Comparison of ENCODE assay signal across 8 cellular contexts in genomic region chr6:145028144-145028818, GRCh38.
A peak's percentile ranks its signal among the peaks of the same experiment; 100 is the strongest.
DNase-seq lines count a peak whose midpoint lies in the region; ATAC-seq, FAIRE-seq and TF ChIP-seq lines count a peak whose summit lies in the region.

No MANE protein-coding gene starts in this region.

- WGBS in aorta, 2 donors, result 34 to 38% methylated on average over 4 of the region's 4 CpGs

- ATAC-seq in HG02610 (IDR thresholded peaks at IDR 0.05; ENCODE audit: unreplicated experiment) (peak; percentile 72), aorta (ENCODE audit: low FRiP score) (no peak)

- no peak overlapping the region for H3K27ac Mint-ChIP-seq in astrocyte (ENCODE audit: unreplicated experiment)
- H3K27ac Mint-ChIP-seq in activated T-helper 1 cell treated with anti-CD3 and anti-CD28 coated beads, Interleukin-12 subunit alpha, Interleukin-12 subunit beta, Interleukin-2, Interleukin-4 antibody, amounts not matched to agents 30 ng/mL and 10 ng/mL and 1 ng/mL, durations not matched to agents 14 hours and 24 hours and 36 hours, result no peak overlapping the region

- H2AFZ ChIP-seq in astrocyte (ENCODE audit: low read depth, low read length), result peak overlapping the region; percentile 20

- no peaks in the 10 kb centered on the region for H3K4me1 ChIP-seq in astrocyte (ENCODE audit: insufficient read depth, low read length)
- no peaks in the 10 kb centered on the region for H3K4me1 ChIP-seq in aorta (ENCODE audit: control insufficient read depth in 1 of 2, insufficient read depth in 2 of 2, low read length in 2 of 2)

- no peak overlapping the region for H3K4me3 Mint-ChIP-seq in astrocyte (ENCODE audit: unreplicated experiment)
- H3K4me3 Mint-ChIP-seq in activated T-helper 1 cell treated with anti-CD3 and anti-CD28 coated beads, Interleukin-12 subunit alpha, Interleukin-12 subunit beta, Interleukin-2, Interleukin-4 antibody, amounts not matched to agents 30 ng/mL and 10 ng/mL and 1 ng/mL, durations not matched to agents 14 hours and 24 hours and 36 hours, result no peak overlapping the region

- peak; percentile 90 for FAIRE-seq in astrocyte (lab: Jason Lieb, UNC)

- no peak overlapping the region for H3K4me2 ChIP-seq in astrocyte (ENCODE audit: low read length)

- intact Hi-C loops in activated T-helper 1 cell treated with anti-CD3 and anti-CD28 coated beads, Interleukin-12 subunit alpha, Interleukin-12 subunit beta, Interleukin-2, Interleukin-4 antibody, amounts not matched to agents 30 ng/mL and 10 ng/mL and 1 ng/mL, durations not matched to agents 14 hours and 24 hours and 36 hours (cut with micrococcal nuclease), result loop anchor here (1.0 to 5.0 kb wide), 4 partner anchors 12 to 443 kb away; no protein-coding TSS in a partner anchor
- intact Hi-C loops in aorta (cut with DNase I), result no loop called here

- H3K9me3 ChIP-seq in astrocyte (ENCODE audit: insufficient read depth, low read depth, low read length) (no peaks in the 10 kb centered on the region), aorta (ENCODE audit: control insufficient read depth, low read length) (no peaks in the 10 kb centered on the region)

- peak; percentile 15 for DNase-seq in 8988T
- DNase-seq in GM12865 (ENCODE audit: low read depth), result peak; percentile 43
- DNase-seq in NCI-H146 treated with DMSO at 0.1 percent for 48 hours (lab: John Stamatoyannopoulos, UW; ENCODE audit: unreplicated experiment), result peak; percentile 87
- no peak for DNase-seq in astrocyte (ENCODE audit: low read depth)
- DNase-seq in kidney glomerular epithelial cell (lab: John Stamatoyannopoulos, UW), result peak; percentile 62
- no peak for DNase-seq in activated T-helper 1 cell treated with anti-CD3 and anti-CD28 coated beads, Interleukin-12 subunit alpha, Interleukin-12 subunit beta, Interleukin-2, Interleukin-4 antibody, amounts not matched to agents 30 ng/mL and 10 ng/mL and 1 ng/mL, durations not matched to agents 14 hours and 24 hours and 36 hours (ENCODE audit: low spot score)
- DNase-seq in aorta, result no peak

- no peaks in the 10 kb centered on the region for H3K27me3 Mint-ChIP-seq in astrocyte (ENCODE audit: low read depth, unreplicated experiment)
- peaks cover 28% of the 10 kb centered on the region for H3K27me3 Mint-ChIP-seq in activated T-helper 1 cell treated with anti-CD3 and anti-CD28 coated beads, Interleukin-12 subunit alpha, Interleukin-12 subunit beta, Interleukin-2, Interleukin-4 antibody, amounts not matched to agents 30 ng/mL and 10 ng/mL and 1 ng/mL, durations not matched to agents 14 hours and 24 hours and 36 hours (ENCODE audit: insufficient read depth)

- no peaks in the 10 kb centered on the region for H3K9me3 Mint-ChIP-seq in astrocyte (ENCODE audit: unreplicated experiment)
- no peaks in the 10 kb centered on the region for H3K9me3 Mint-ChIP-seq in activated T-helper 1 cell treated with anti-CD3 and anti-CD28 coated beads, Interleukin-12 subunit alpha, Interleukin-12 subunit beta, Interleukin-2, Interleukin-4 antibody, amounts not matched to agents 30 ng/mL and 10 ng/mL and 1 ng/mL, durations not matched to agents 14 hours and 24 hours and 36 hours

- H3K79me2 ChIP-seq in astrocyte (ENCODE audit: insufficient read depth, low read length), result no peaks in the 10 kb centered on the region

- H3K9ac ChIP-seq in astrocyte (ENCODE audit: low read length), result no peak overlapping the region

- peaks cover 2% of the 10 kb centered on the region for H3K4me1 Mint-ChIP-seq in astrocyte (ENCODE audit: low read depth, unreplicated experiment)
- H3K4me1 Mint-ChIP-seq in activated T-helper 1 cell treated with anti-CD3 and anti-CD28 coated beads, Interleukin-12 subunit alpha, Interleukin-12 subunit beta, Interleukin-2, Interleukin-4 antibody, amounts not matched to agents 30 ng/mL and 10 ng/mL and 1 ng/mL, durations not matched to agents 14 hours and 24 hours and 36 hours (ENCODE audit: low read depth), result peaks cover under 1% of the 10 kb centered on the region

- H3K4me3 ChIP-seq in GM12865 (ENCODE audit: low read depth, low read length) (no peak overlapping the region), astrocyte (ENCODE audit: insufficient read depth, low read depth, low read length) (no peak overlapping the region), aorta (ENCODE audit: low read length in 2 of 2) (no peak overlapping the region)

- no peaks in the 10 kb centered on the region for H3K27me3 ChIP-seq in astrocyte (ENCODE audit: insufficient read depth, low read length)
- H3K27me3 ChIP-seq in aorta (ENCODE audit: control insufficient read depth in 1 of 2, insufficient read depth in 2 of 2, low read length in 1 of 2), result no peaks in the 10 kb centered on the region

- H3K36me3 Mint-ChIP-seq in astrocyte (ENCODE audit: low read depth, unreplicated experiment), result no peaks in the 10 kb centered on the region
- no peaks in the 10 kb centered on the region for H3K36me3 Mint-ChIP-seq in activated T-helper 1 cell treated with anti-CD3 and anti-CD28 coated beads, Interleukin-12 subunit alpha, Interleukin-12 subunit beta, Interleukin-2, Interleukin-4 antibody, amounts not matched to agents 30 ng/mL and 10 ng/mL and 1 ng/mL, durations not matched to agents 14 hours and 24 hours and 36 hours (ENCODE audit: low read depth)

- H3K27ac ChIP-seq in astrocyte (ENCODE audit: low read depth, low read length), result no peak overlapping the region
- no peak overlapping the region for H3K27ac ChIP-seq in aorta (ENCODE audit: low read depth in 1 of 2, low read length in 2 of 2)

- no peaks in the 10 kb centered on the region for H3K36me3 ChIP-seq in astrocyte (ENCODE audit: insufficient read depth, low read length)
- no peaks in the 10 kb centered on the region for H3K36me3 ChIP-seq in aorta (ENCODE audit: control insufficient read depth in 1 of 2, insufficient read depth in 2 of 2, low read length in 1 of 2)

- peak; percentile 42 for TF ChIP-seq CTCF in GM12865 (IDR thresholded peaks at IDR 0.05; ENCODE audit: insufficient read depth, low read depth, low read length, missing control alignments)
- peak; percentile 56 for TF ChIP-seq CTCF in astrocyte (IDR thresholded peaks at IDR 0.05; ENCODE audit: insufficient read depth, low read depth, low read length)

- no peaks in the 10 kb centered on the region for H4K20me1 ChIP-seq in astrocyte (ENCODE audit: insufficient read depth, low read length)

Comparison
In these comparisons a context has a peak if more than half of its experiments do, and no peak if none do; other contexts are left out.
1. DNase-seq: peak in 8988T (single experiment), GM12865 (single experiment), NCI-H146 treated with DMSO at 0.1 percent for 48 hours (single experiment) and kidney glomerular epithelial cell (single experiment); none in astrocyte (single experiment), activated T-helper 1 cell treated with anti-CD3 and anti-CD28 coated beads, Interleukin-12 subunit alpha, Interleukin-12 subunit beta, Interleukin-2, Interleukin-4 antibody, amounts not matched to agents 30 ng/mL and 10 ng/mL and 1 ng/mL, durations not matched to agents 14 hours and 24 hours and 36 hours (single experiment) and aorta (0 of 2).